29 cellular contexts compared by ENCODE assay signal in the genomic region with DNA sequence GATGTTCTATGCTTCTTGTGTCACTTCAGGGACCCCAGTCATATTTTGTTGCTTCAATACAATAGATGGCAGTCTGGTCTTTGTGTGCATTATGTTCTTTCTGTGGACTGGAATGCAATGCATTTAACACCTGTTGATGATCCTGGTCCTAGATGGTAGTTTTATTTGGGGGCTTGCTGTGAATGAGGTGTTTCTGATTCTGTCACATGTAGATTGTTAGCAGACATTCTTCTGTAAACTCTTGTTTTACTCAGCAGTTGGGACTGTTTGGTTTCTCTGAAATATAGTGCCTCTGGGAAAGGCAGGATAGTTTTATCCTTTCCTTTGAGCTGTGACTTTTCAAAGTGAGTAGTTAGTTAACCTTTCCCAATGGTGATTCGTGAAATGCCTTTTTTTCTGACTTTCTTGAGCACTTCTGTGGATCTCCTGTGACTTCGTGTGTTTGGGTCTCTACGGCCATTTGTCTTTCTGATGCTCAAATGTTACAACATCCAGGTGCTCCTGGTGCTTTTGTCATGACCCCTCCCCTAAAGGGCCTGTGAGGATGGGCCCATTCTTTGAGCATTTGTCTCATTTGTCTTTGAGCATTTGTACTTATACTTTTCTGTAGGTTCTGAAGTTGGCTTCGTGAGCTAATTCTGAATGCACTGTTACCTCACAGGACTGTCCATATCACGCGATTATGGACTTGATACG. TPM values are rescaled to one million over a fixed set of nuclear protein-coding genes. Genes with fewer than 3 reads are reported as not detected.
DNase-seq lines count a peak whose midpoint lies in the region; ATAC-seq, FAIRE-seq and TF ChIP-seq lines count a peak whose summit lies in the region.
"Had no signal": no experiment of that assay in that cellular context is flagged by ENCODE, and none has a peak within 500 bp of the region (broad histone marks: within the 10 kb centered on the region; RNA-seq: fewer than 3 reads in every experiment).

No MANE protein-coding gene starts in this region.

- 96% methylated on average over 7 of the region's 7 CpGs for WGBS in HepG2 (ENCODE audit: low lambda C conversion rate)
- 96% methylated on average over 7 of the region's 7 CpGs for WGBS in right lobe of liver (ENCODE audit: insufficient coverage, low coverage, low lambda C conversion rate, missing lambda C conversion rate)

- no peaks in the 10 kb centered on the region for H3K27me3 Mint-ChIP-seq in stimulated activated naive CD8-positive, alpha-beta T cell treated with anti-CD3 and anti-CD28 coated beads, Interleukin-15, amount 100 ng/mL, for 72 hours
- H3K27me3 Mint-ChIP-seq in Calu3 (ENCODE audit: unreplicated experiment): no peaks in the 10 kb centered on the region
- H3K27me3 Mint-ChIP-seq: CD4-positive, alpha-beta T cell had no signal

- peak; percentile 30 for FAIRE-seq in HepG2 (lab: Jason Lieb, UNC)
- FAIRE-seq: A204.1, GM12892 had no signal

- TF ChIP-seq CTCF in HepG2 (CRISPR knock-in tag; IDR thresholded peaks at IDR 0.05) (no peak), right lobe of liver (IDR thresholded peaks at IDR 0.05) (no peak), HEK293 (tag by site-specific recombination; IDR thresholded peaks at IDR 0.05) (no peak), Calu3 (IDR thresholded peaks at IDR 0.05; ENCODE audit: unreplicated experiment) (no peak), GM13977 (IDR thresholded peaks at IDR 0.05; ENCODE audit: extremely low read depth, insufficient read depth, missing control alignments) (no peak)

- H3K27ac Mint-ChIP-seq in stimulated activated naive CD8-positive, alpha-beta T cell treated with anti-CD3 and anti-CD28 coated beads, Interleukin-15, amount 100 ng/mL, for 72 hours: peak overlapping the region; percentile 31 to 57
- no peak overlapping the region for H3K27ac Mint-ChIP-seq in Calu3 (ENCODE audit: unreplicated experiment)
- H3K27ac Mint-ChIP-seq: CD4-positive, alpha-beta T cell; HFFc6 had no signal

- peaks cover 68% of the 10 kb centered on the region for H3K79me2 ChIP-seq in HepG2 (ENCODE audit: insufficient read depth, low read length)

- intact Hi-C loops in HepG2 (cut with micrococcal nuclease; ENCODE audit: unreplicated experiment): no loop called here
- intact Hi-C loops in right lobe of liver (cut with DNase I): no loop called here
- intact Hi-C loops in Calu3 (cut with micrococcal nuclease; ENCODE audit: unreplicated experiment): no loop called here

- POLR2A ChIA-PET in HepG2 (lab: Yijun Ruan, JAX) (no interaction called here), HEK293 (lab: Yijun Ruan, JAX) (no interaction called here)

- TF ChIP-seq EP300 in HepG2 (IDR thresholded peaks at IDR 0.05; ENCODE audit: low read depth in 2 of 2, low read length in 2 of 2): no peak
- no peak for TF ChIP-seq EP300 in HepG2 (CRISPR knock-in tag; IDR thresholded peaks at IDR 0.05; ENCODE audit: borderline replicate concordance)

- TF ChIP-seq RAD21 in HepG2 (CRISPR knock-in tag; IDR thresholded peaks at IDR 0.05): no peak

- CTCF ChIA-PET in HepG2 (lab: Yijun Ruan, JAX; ENCODE audit: low intra/inter-chr PET ratio, low total read pairs) (no interaction called here), HEK293 (lab: Yijun Ruan, JAX) (no interaction called here), Calu3 (lab: Charles Lee) (no interaction called here)

- DNase-seq in HepG2 (ENCODE audit: low spot score): no peak
- no peak for DNase-seq in right lobe of liver
- no peak for DNase-seq in stimulated activated naive CD8-positive, alpha-beta T cell treated with anti-CD3 and anti-CD28 coated beads, Interleukin-15, amount 100 ng/mL, for 72 hours
- DNase-seq in Calu3: no peak
- no peak for DNase-seq in GM13977 (ENCODE audit: low spot score)
- DNase-seq in activated CD4-positive, CD25-positive, alpha-beta regulatory T cell (lab: John Stamatoyannopoulos, UW): no peak
- DNase-seq: Caco-2; CD4-positive, alpha-beta T cell; DMS79 treated with DMSO at 0.1 percent for 48 hours; H7; HFFc6; IMR-90; KG1; MG63; NCI-H1105 treated with DMSO at 0.1 percent for 48 hours; NCI-H146; NCI-H1930; NCI-H2107; NCI-H446 treated with DMSO at 0.1 percent for 48 hours; NCI-H526; NCI-H82; PC-9 had no signal

- BruUV-seq in HepG2 (replicated peaks; lab: Mats Ljungman, UMichigan): no TSS peak
- BruUV-seq in Calu3 (replicated peaks; lab: Mats Ljungman, UMichigan): no TSS peak

- H3K9me3 ChIP-seq in HepG2 (ENCODE audit: low read length) (no peaks in the 10 kb centered on the region), right lobe of liver (no peaks in the 10 kb centered on the region), HEK293 (ENCODE audit: control insufficient read depth, insufficient read depth, low read depth, low read length) (no peaks in the 10 kb centered on the region; the same call in 1 of the 2 replicates), iPS-20b (ENCODE audit: insufficient read depth, low read depth, low read length) (no peaks in the 10 kb centered on the region)
- H3K9me3 ChIP-seq: Caco-2, SJSA1 had no signal

- H3K4me3 ChIP-seq in HepG2 (replicated peaks in 1 of 3; ENCODE audit: insufficient read depth in 1 of 3, low read depth in 2 of 3, low read length in 3 of 3) (no peak overlapping the region), right lobe of liver (no peak overlapping the region), HEK293 (ENCODE audit: low read depth, low read length) (no peak overlapping the region), iPS-20b (ENCODE audit: low read length) (0 out of 2 replicates have a peak overlapping the region, but pooled peaks have one; percentile 19)
- H3K4me3 ChIP-seq: BLaER1, MG63, PC-9, SJSA1 had no signal

- H3K9me3 Mint-ChIP-seq in stimulated activated naive CD8-positive, alpha-beta T cell treated with anti-CD3 and anti-CD28 coated beads, Interleukin-15, amount 100 ng/mL, for 72 hours: no peaks in the 10 kb centered on the region
- no peaks in the 10 kb centered on the region for H3K9me3 Mint-ChIP-seq in Calu3 (ENCODE audit: low read depth, unreplicated experiment)
- H3K9me3 Mint-ChIP-seq: CD4-positive, alpha-beta T cell; HFFc6 had no signal

- H3K4me1 ChIP-seq in HepG2 (ENCODE audit: insufficient read depth, low read length) (peaks cover 11% of the 10 kb centered on the region), right lobe of liver (peaks cover 0 to 3% (median 0%) of the 10 kb centered on the region in 4 donors), HEK293 (ENCODE audit: control insufficient read depth, insufficient read depth, low read length) (no peaks in the 10 kb centered on the region), iPS-20b (ENCODE audit: insufficient read depth, low read length) (peaks cover 11% of the 10 kb centered on the region)
- H3K4me1 ChIP-seq: Caco-2, SJSA1 had no signal

- H3K4me1 Mint-ChIP-seq in stimulated activated naive CD8-positive, alpha-beta T cell treated with anti-CD3 and anti-CD28 coated beads, Interleukin-15, amount 100 ng/mL, for 72 hours: peaks cover 56% of the 10 kb centered on the region
- H3K4me1 Mint-ChIP-seq in Calu3 (ENCODE audit: low read depth, unreplicated experiment): no peaks in the 10 kb centered on the region

- H4K20me1 ChIP-seq in HepG2 (ENCODE audit: insufficient read depth, low read length): peaks cover 26% of the 10 kb centered on the region

- H3K27ac ChIP-seq in HepG2 (ENCODE audit: extremely low read length, insufficient read depth, low read length) (no peak overlapping the region), right lobe of liver (no peak overlapping the region), HEK293 (ENCODE audit: extremely low read depth, low read depth, low read length) (no peak overlapping the region), iPS-20b (ENCODE audit: low read length) (no peak overlapping the region)
- H3K27ac ChIP-seq: BLaER1, PC-9, SJSA1 had no signal

- H3K36me3 Mint-ChIP-seq in Calu3 (ENCODE audit: insufficient read depth, unreplicated experiment): no peaks in the 10 kb centered on the region

- no peak overlapping the region for H2AFZ ChIP-seq in HepG2 (ENCODE audit: low read length)
- H2AFZ ChIP-seq: PC-9 had no signal

- ATAC-seq in HepG2 (no peak), right lobe of liver (no peak)
- no peak for ATAC-seq in stimulated activated naive CD8-positive, alpha-beta T cell treated with anti-CD3 and anti-CD28 coated beads, Interleukin-15, amount 100 ng/mL, for 72 hours
- ATAC-seq: Right ventricle myocardium inferior had no signal

- no peaks in the 10 kb centered on the region for H3K27me3 ChIP-seq in HepG2 (ENCODE audit: control insufficient read depth in 1 of 2, insufficient read depth in 2 of 2, low read length in 2 of 2)
- no peaks in the 10 kb centered on the region for H3K27me3 ChIP-seq in right lobe of liver
- H3K27me3 ChIP-seq in iPS-20b (ENCODE audit: insufficient read depth, low read length): no peaks in the 10 kb centered on the region
- H3K27me3 ChIP-seq: BLaER1, MG63, SJSA1 had no signal

- in situ Hi-C loops in HepG2 (cut with HindIII; ENCODE audit: extremely low pct_ligation_motif_present, low pct_unique_long_range_greater_than_20kb): no loop called here
- in situ Hi-C loops in GM13977 (cut with MboI; ENCODE audit: low pct_unique_long_range_greater_than_20kb, low sequenced_read_pairs, unreplicated experiment): no loop called here

- H3K4me3 Mint-ChIP-seq in stimulated activated naive CD8-positive, alpha-beta T cell treated with anti-CD3 and anti-CD28 coated beads, Interleukin-15, amount 100 ng/mL, for 72 hours: no peak overlapping the region
- no peak overlapping the region for H3K4me3 Mint-ChIP-seq in Calu3 (ENCODE audit: low read depth, unreplicated experiment)
- H3K4me3 Mint-ChIP-seq: CD4-positive, alpha-beta T cell; HFFc6 had no signal

- TF ChIP-seq POLR2A in HepG2 (IDR thresholded peaks at IDR 0.05; ENCODE audit: insufficient read depth in 1 of 2, low read depth in 2 of 2, low read length in 2 of 2): no peak
- no peak for TF ChIP-seq POLR2A in right lobe of liver (IDR thresholded peaks at IDR 0.05)

- H3K9ac ChIP-seq in HepG2 (ENCODE audit: insufficient read depth, low read depth, low read length) (no peak overlapping the region), iPS-20b (ENCODE audit: low read depth, low read length) (0 out of 2 replicates have a peak overlapping the region, but pooled peaks have one; percentile 35)
- H3K9ac ChIP-seq: BLaER1 had no signal

- H3K4me2 ChIP-seq in HepG2 (ENCODE audit: low read depth, low read length): no peak overlapping the region
- H3K4me2 ChIP-seq: BLaER1, PC-9 had no signal

- H3K36me3 ChIP-seq in HepG2 (replicated peaks in 1 of 2; ENCODE audit: control insufficient read depth in 1 of 2, insufficient read depth in 2 of 2, low read length in 2 of 2) (peaks cover 17 to 51% of the 10 kb centered on the region in 2 experiments), right lobe of liver (peaks cover 0 to 7% (median 0%) of the 10 kb centered on the region in 4 donors), HEK293 (ENCODE audit: control insufficient read depth in 2 of 2, insufficient read depth in 1 of 2, low read length in 2 of 2) (peaks cover 42 to 44% of the 10 kb centered on the region in 2 experiments), iPS-20b (ENCODE audit: insufficient read depth, low read depth, low read length) (peaks cover 53% of the 10 kb centered on the region)

RNA-seq across cellular contexts. Expression of gene ADNP2, which starts 20.8 kb away (rescaled TPM):
- total RNA-seq in HepG2 (2016; rRNA removed; fragmentation: Illumina TruSeq; extraction: Trizol) (25.5 and 28.6 TPM in 2 replicates), right lobe of liver (1 to 10 TPM; 4.4 to 9.9 (median 7.7) TPM), Calu3 (2022) (13.8 and 14.3 TPM in 2 replicates)
- total RNA-seq in HepG2 (2016; cell fraction: cytosol; rRNA removed; fragmentation: Illumina TruSeq; extraction: Trizol; ENCODE audit: low read depth): 2.3 TPM in 2 replicates
- total RNA-seq in HepG2 (2016; cell fraction: insoluble cytoplasmic fraction; rRNA removed; fragmentation: Illumina TruSeq; extraction: Trizol): 23.8 and 24.2 TPM in 2 replicates
- 11.9 and 13.0 TPM in 2 replicates for total RNA-seq in HepG2 (2016; cell fraction: membrane; rRNA removed; fragmentation: Illumina TruSeq; extraction: Trizol)
- 17.1 and 18.2 TPM in 2 replicates for total RNA-seq in HepG2 (2016; cell fraction: nucleus; rRNA removed; fragmentation: Illumina TruSeq; extraction: Trizol)
- polyA plus RNA-seq in HepG2 (2011; rRNA removed): 9.9 and 10.8 TPM in 2 replicates
- 8.0 and 8.3 TPM in 2 replicates for polyA plus RNA-seq in HepG2 (2011; cell fraction: cytosol; rRNA removed)
- 12.3 and 13.9 TPM in 2 replicates for polyA plus RNA-seq in HepG2 (2011; cell fraction: nucleus; rRNA removed)
- 15.1 and 15.4 TPM in 2 replicates for polyA plus RNA-seq in HepG2 (2012)
- polyA plus RNA-seq in HepG2 (2016; cell fraction: cytosol; fragmentation: Illumina TruSeq; extraction: Trizol; ENCODE audit: low read depth): 0.66 and 0.67 TPM in 2 replicates
- polyA plus RNA-seq in HepG2 (2016; cell fraction: insoluble cytoplasmic fraction; fragmentation: Illumina TruSeq; extraction: Trizol; ENCODE audit: low read depth): 17.6 and 18.3 TPM in 2 replicates
- polyA plus RNA-seq in HepG2 (2016; cell fraction: membrane; fragmentation: Illumina TruSeq; extraction: Trizol; ENCODE audit: low read depth): 4.1 and 4.5 TPM in 2 replicates
- polyA plus RNA-seq in HepG2 (2016; cell fraction: nucleus; fragmentation: Illumina TruSeq; extraction: Trizol; ENCODE audit: insufficient read depth, low read depth): 21.2 and 21.4 TPM in 2 replicates
- 36.7 and 42.7 TPM in 2 replicates for polyA minus RNA-seq in HepG2 (2011; rRNA and poly(A)+ RNA removed; ENCODE audit: low replicate concordance)
- 14.4 and 15.4 TPM in 2 replicates for polyA minus RNA-seq in HepG2 (2011; cell fraction: cytosol; rRNA and poly(A)+ RNA removed)
- polyA minus RNA-seq in HepG2 (2011; cell fraction: nucleus; rRNA and poly(A)+ RNA removed): 32.1 and 32.2 TPM in 2 replicates
